ENCODE assay signal across 16 cellular contexts in the genomic region with DNA sequence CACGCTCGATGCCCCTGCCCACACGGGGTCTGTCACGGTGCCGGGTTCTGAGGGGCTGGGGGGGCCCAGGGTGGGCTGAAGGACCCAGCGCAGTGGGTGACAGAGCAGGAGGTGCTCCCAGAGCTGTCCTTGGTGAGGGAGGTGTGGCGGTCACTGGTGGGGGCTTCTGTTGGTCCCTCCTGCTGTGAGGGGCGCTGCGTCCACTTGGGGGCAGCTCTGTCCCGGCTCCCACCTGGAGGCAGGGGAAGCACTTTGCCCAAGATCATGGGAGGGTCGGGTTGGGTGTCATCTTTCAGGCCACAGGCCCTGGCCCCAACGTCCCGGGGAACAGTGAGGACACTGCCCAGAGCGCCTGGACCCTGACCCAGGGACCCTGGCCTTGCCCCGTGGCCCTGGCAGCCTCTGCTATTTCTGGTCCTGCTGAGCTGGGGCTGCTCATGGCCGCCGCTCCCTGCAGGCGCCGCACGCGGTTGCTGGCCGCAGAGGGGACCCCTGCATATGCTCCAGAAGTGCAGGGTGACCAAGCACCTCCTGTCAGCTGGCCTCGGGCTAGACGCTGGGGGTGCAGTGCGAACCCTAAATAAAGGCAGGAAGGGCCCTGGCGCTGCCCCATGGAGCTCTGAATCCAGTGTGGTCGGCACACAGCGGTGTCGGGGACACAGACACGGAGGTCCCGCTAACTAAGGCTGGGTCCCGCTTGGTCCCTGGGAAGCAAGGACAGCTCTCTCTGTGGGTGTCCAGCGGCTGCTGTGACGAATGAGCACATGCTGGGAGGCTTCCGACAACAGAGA. TPM values are rescaled to one million over a fixed set of nuclear protein-coding genes. Genes with fewer than 3 reads are reported as not detected.
DNase-seq lines count a peak whose midpoint lies in the region; ATAC-seq, FAIRE-seq and TF ChIP-seq lines count a peak whose summit lies in the region.
"Had no signal": no experiment of that assay in that cellular context is flagged by ENCODE, and none has a peak within 500 bp of the region (broad histone marks: within the 10 kb centered on the region; RNA-seq: fewer than 3 reads in every experiment).

No MANE protein-coding gene starts in this region.

- ATAC-seq in K562 = peak; percentile 27
- ATAC-seq in right lobe of liver = peak; percentile 41 to 68 (median 68)
- ATAC-seq in stimulated activated effector memory CD8-positive, alpha-beta T cell treated with anti-CD3 and anti-CD28 coated beads, Interleukin-12 subunit alpha, Interleukin-12 subunit beta, amount 100 ng/mL, for 72 hours = no peak
- ATAC-seq in HG02970 (IDR thresholded peaks at IDR 0.05; ENCODE audit: low FRiP score, unreplicated experiment) = no peak

- H3K36me3 ChIP-seq in K562 (ENCODE audit: control insufficient read depth, insufficient read depth, low read length) (no peaks in the 10 kb centered on the region), right lobe of liver (no peaks in the 10 kb centered on the region), tibial nerve (no peaks in the 10 kb centered on the region)

- peak in 1 of 2 experiments; percentile 23; a peak in 1 of 4 replicates for TF ChIP-seq RAD21 in K562 (CRISPR knock-in tag; conservative IDR thresholded peaks at IDR 0.05 in 1 of 2, IDR thresholded peaks at IDR 0.05 in 1 of 2)

- CTCF ChIA-PET in K562 (lab: Yijun Ruan, JAX; ENCODE audit: low intra/inter-chr PET ratio) = no interaction called here

- no peak for TF ChIP-seq EP300 in K562 (IDR thresholded peaks at IDR 0.05; ENCODE audit: low read length)
- no peak for TF ChIP-seq EP300 in tibial nerve (IDR thresholded peaks at IDR 0.05)

- TF ChIP-seq CTCF in K562 (IDR thresholded peaks at IDR 0.05 in 2 of 3, conservative IDR thresholded peaks at IDR 0.05 in 1 of 3; ENCODE audit: insufficient read depth in 2 of 3, low read depth in 1 of 3, low read length in 3 of 3) = peak in 1 of 3 experiments; percentile 6; a peak in 1 of 6 replicates
- TF ChIP-seq CTCF in right lobe of liver (IDR thresholded peaks at IDR 0.05) = peak; percentile 37 to 64 (median 51)
- peak in 3 of 5 experiments; percentile 24 to 59 (median 31) for TF ChIP-seq CTCF in tibial nerve (IDR thresholded peaks at IDR 0.05)

- POLR2A ChIA-PET in K562 (lab: Yijun Ruan, JAX) = interaction anchor here (0.5 to 0.8 kb wide), 4 partner anchors 82 to 822 kb away, joined by 3 read pairs; no protein-coding TSS in a partner anchor

- TF ChIP-seq POLR2A in K562 (conservative IDR thresholded peaks at IDR 0.05) (no peak), right lobe of liver (IDR thresholded peaks at IDR 0.05) (peak; percentile 49), tibial nerve (IDR thresholded peaks at IDR 0.05) (no peak)

- peak overlapping the region; percentile 65 for H2AFZ ChIP-seq in K562 (ENCODE audit: low read depth, low read length)

- H3K27me3 ChIP-seq in K562 (ENCODE audit: control insufficient read depth in 2 of 2, insufficient read depth in 2 of 2, low read length in 2 of 2) (peaks cover 37 to 78% of the 10 kb centered on the region in 2 experiments; a peak in 4 of 5 replicates), right lobe of liver (no peaks in the 10 kb centered on the region), tibial nerve (peaks cover 0 to 14% of the 10 kb centered on the region in 2 donors)

- no peak overlapping the region for H3K27ac ChIP-seq in K562 (ENCODE audit: extremely low read depth, low read depth, low read length)
- H3K27ac ChIP-seq in right lobe of liver = peak overlapping the region; percentile 83 to 95 (median 87)
- no peak overlapping the region for H3K27ac ChIP-seq in tibial nerve

- H3K9me3 ChIP-seq in K562 (replicated peaks; ENCODE audit: control insufficient read depth, insufficient read depth, low read depth, low read length) = no peaks in the 10 kb centered on the region
- H3K9me3 ChIP-seq in right lobe of liver = no peaks in the 10 kb centered on the region
- H3K9me3 ChIP-seq in tibial nerve = no peaks in the 10 kb centered on the region

- no TSS peak for BruUV-seq in K562 (replicated peaks; lab: Mats Ljungman, UMichigan)

- no peaks in the 10 kb centered on the region for H3K9me3 Mint-ChIP-seq in stimulated activated effector memory CD8-positive, alpha-beta T cell treated with anti-CD3 and anti-CD28 coated beads, Interleukin-12 subunit alpha, Interleukin-12 subunit beta, amount 100 ng/mL, for 72 hours
- H3K9me3 Mint-ChIP-seq: IgD-negative memory B cell; T-helper 1 cell treated with Interleukin-12 subunit alpha and Interleukin-12 subunit beta and Interleukin-4 antibody, amounts not matched to agents 30 μg/mL and 1 μg/mL, for 36 hours had no signal

- 11% methylated on average over 26 of the region's 35 CpGs for WGBS in K562 (ENCODE audit: insufficient coverage, low coverage, missing lambda C conversion rate)
- no CpG with 5 or more reads among the region's 35 CpGs for WGBS in right lobe of liver (ENCODE audit: insufficient coverage, low coverage, low lambda C conversion rate, missing lambda C conversion rate)
- 49 to 52% methylated on average over 22 to 32 of the region's 35 CpGs for WGBS in tibial nerve, 2 donors

- FAIRE-seq in K562 (lab: Jason Lieb, UNC) = no peak
- FAIRE-seq: islet of Langerhans had no signal

- H3K4me1 ChIP-seq in K562 (replicated peaks in 1 of 2; ENCODE audit: control insufficient read depth in 2 of 2, insufficient read depth in 2 of 2, low read length in 2 of 2) (peaks cover 2 to 49% of the 10 kb centered on the region in 2 experiments; a peak in 3 of 5 replicates), right lobe of liver (peaks cover 0 to 68% (median 38%) of the 10 kb centered on the region in 4 donors), tibial nerve (peaks cover 0 to 44% (median 28%) of the 10 kb centered on the region in 4 donors)

- H3K9ac ChIP-seq in K562 (ENCODE audit: insufficient read depth in 1 of 2, low read depth in 2 of 2, low read length in 2 of 2) = peak overlapping the region in 1 of 2 experiments; percentile 79; a peak in 2 of 4 replicates

- peak; percentile 70 for DNase-seq in HuH-7 (ENCODE audit: low spot score)
- DNase-seq in K562 (ENCODE audit: extremely low read depth in 1 of 4, low spot score in 3 of 4) = peak in 1 of 4 experiments; percentile 40
- DNase-seq in right lobe of liver = peak; percentile 72 to 93 (median 93)
- no peak for DNase-seq in tibial nerve (ENCODE audit: low spot score in 2 of 2)
- DNase-seq in stimulated activated effector memory CD8-positive, alpha-beta T cell treated with anti-CD3 and anti-CD28 coated beads, Interleukin-12 subunit alpha, Interleukin-12 subunit beta, amount 100 ng/mL, for 72 hours (ENCODE audit: low spot score in 2 of 2) = no peak
- DNase-seq in DMS 273 treated with DMSO at 0.1 percent for 48 hours (lab: John Stamatoyannopoulos, UW) = no peak
- DNase-seq: activated CD4-positive, alpha-beta T cell treated with anti-CD3 and anti-CD28 coated beads, Interleukin-2, amount 50 U/mL, for 48 hours; cerebellar nuclear complex; NCI-H2081; stimulated activated CD4-positive, alpha-beta T cell treated with anti-CD3 and anti-CD28 coated beads, Interleukin-4, amount 100 ng/mL, for 1 hour; stimulated activated naive CD4-positive, alpha-beta T cell treated with Interleukin-2 at 50 U/mL for 16 hours had no signal

- peaks cover 23% of the 10 kb centered on the region for H3K4me1 Mint-ChIP-seq in stimulated activated effector memory CD8-positive, alpha-beta T cell treated with anti-CD3 and anti-CD28 coated beads, Interleukin-12 subunit alpha, Interleukin-12 subunit beta, amount 100 ng/mL, for 72 hours

- H3K4me3 ChIP-seq in K562 (no peak overlapping the region), right lobe of liver (peak overlapping the region; percentile 21 to 53 (median 51)), tibial nerve (no peak overlapping the region)

- H3K4me3 Mint-ChIP-seq in stimulated activated effector memory CD8-positive, alpha-beta T cell treated with anti-CD3 and anti-CD28 coated beads, Interleukin-12 subunit alpha, Interleukin-12 subunit beta, amount 100 ng/mL, for 72 hours = no peak overlapping the region
- H3K4me3 Mint-ChIP-seq: T-helper 1 cell treated with Interleukin-12 subunit alpha and Interleukin-12 subunit beta and Interleukin-4 antibody, amounts not matched to agents 30 μg/mL and 1 μg/mL, for 36 hours had no signal

- in situ Hi-C loops in K562 (cut with MboI) = no loop called here

- H3K79me2 ChIP-seq in K562 (ENCODE audit: control insufficient read depth, insufficient read depth, low read length) = no peaks in the 10 kb centered on the region

- H4K20me1 ChIP-seq in K562 (replicated peaks; ENCODE audit: control insufficient read depth, insufficient read depth, low read length) = no peaks in the 10 kb centered on the region; the same call in 1 of the 2 replicates

- H3K9me1 ChIP-seq in K562 (ENCODE audit: control insufficient read depth, insufficient read depth, low read length) = no peaks in the 10 kb centered on the region

- intact Hi-C loops in K562 (cut with micrococcal nuclease) = loop anchor here (10.0 kb wide), 1 partner anchor 149 kb away; a partner anchor contains a TSS
- intact Hi-C loops in right lobe of liver (cut with DNase I) = loop anchor here (5.0 to 10.0 kb wide), 4 partner anchors 41 to 159 kb away; a partner anchor contains a TSS

- no peaks in the 10 kb centered on the region for H3K36me3 Mint-ChIP-seq in stimulated activated effector memory CD8-positive, alpha-beta T cell treated with anti-CD3 and anti-CD28 coated beads, Interleukin-12 subunit alpha, Interleukin-12 subunit beta, amount 100 ng/mL, for 72 hours
- H3K36me3 Mint-ChIP-seq: IgD-negative memory B cell had no signal

- no peak overlapping the region for H3K27ac Mint-ChIP-seq in stimulated activated effector memory CD8-positive, alpha-beta T cell treated with anti-CD3 and anti-CD28 coated beads, Interleukin-12 subunit alpha, Interleukin-12 subunit beta, amount 100 ng/mL, for 72 hours
- H3K27ac Mint-ChIP-seq: IgD-negative memory B cell; T-helper 1 cell treated with Interleukin-12 subunit alpha and Interleukin-12 subunit beta and Interleukin-4 antibody, amounts not matched to agents 30 μg/mL and 1 μg/mL, for 36 hours had no signal

- no peak overlapping the region; the same call in 1 of the 2 replicates for H3K4me2 ChIP-seq in K562 (ENCODE audit: insufficient read depth, low read length)

RNA-seq across cellular contexts. Expression of a gene that starts 11.6 kb away (rescaled TPM):
- not detected in 2 replicates for total RNA-seq in K562 (2011; cell fraction: chromatin; rRNA removed; ENCODE audit: low replicate concordance)
- total RNA-seq in K562 (2011; cell fraction: nucleolus; rRNA removed) = under 0.01 TPM in 2 replicates
- total RNA-seq in K562 (2011; cell fraction: nucleoplasm; rRNA removed) = under 0.01 TPM in 1 of 2 replicates, not detected in the other
- total RNA-seq in K562 (2014; rRNA removed) (not detected in 2 replicates), K562 (2014; rRNA removed; fragmentation: Illumina TruSeq; extraction: Trizol) (3,061 and 4,723 TPM in 2 replicates), K562 (2015; rRNA removed; fragmentation: Illumina TruSeq; extraction: Trizol) (352 and 491 TPM in 2 replicates), K562 (2021) (143 and 200 TPM in 2 replicates), right lobe of liver (10 to 100 TPM in 4 of 6 experiments, not detected in 2; 17.4 to 91.1 (median 42.6) TPM), tibial nerve (not detected)
- polyA plus RNA-seq in K562 (2011; rRNA removed) (not detected in 2 replicates), K562 (2014; fragmentation: Illumina TruSeq; extraction: Trizol) (not detected in 2 replicates), K562 (2014; fragmentation: Nextera tagmentation; extraction: Ambion mirVana) (not detected), K562 (2014; rRNA removed) (not detected in 2 replicates)
- polyA plus RNA-seq in K562 (2011; cell fraction: cytosol; rRNA removed) = not detected in 2 replicates
- not detected in 2 replicates for polyA plus RNA-seq in K562 (2011; cell fraction: nucleus; rRNA removed)
- not detected in 2 replicates for polyA plus RNA-seq in K562 (2012)
- 1,988 and 3,166 TPM in 2 replicates for polyA minus RNA-seq in K562 (2011; rRNA and poly(A)+ RNA removed)
- 917 and 3,812 TPM in 2 replicates for polyA minus RNA-seq in K562 (2011; cell fraction: cytosol; rRNA and poly(A)+ RNA removed)
- under 0.01 TPM in 2 replicates for polyA minus RNA-seq in K562 (2011; cell fraction: nucleus; rRNA and poly(A)+ RNA removed)
- total RNA-seq: omental fat pad had no signal
- polyA plus RNA-seq: IgD-negative memory B cell had no signal

RNA-seq across cellular contexts. Expression of a gene that starts 40.1 kb away (rescaled TPM):
- total RNA-seq in K562 (2011; cell fraction: chromatin; rRNA removed; ENCODE audit: low replicate concordance) = 30.3 and 49.8 TPM in 2 replicates
- total RNA-seq in K562 (2011; cell fraction: nucleolus; rRNA removed) = 28.3 and 32.7 TPM in 2 replicates
- total RNA-seq in K562 (2011; cell fraction: nucleoplasm; rRNA removed) = 25.4 and 26.2 TPM in 2 replicates
- total RNA-seq in K562 (2014; rRNA removed) (34.6 and 50.0 TPM in 2 replicates), K562 (2014; rRNA removed; fragmentation: Illumina TruSeq; extraction: Trizol) (33.4 and 37.0 TPM in 2 replicates), K562 (2015; rRNA removed; fragmentation: Illumina TruSeq; extraction: Trizol) (43.5 and 43.7 TPM in 2 replicates), K562 (2021) (55.8 and 56.8 TPM in 2 replicates), right lobe of liver (10 to 100 TPM; 16.6 to 24.0 (median 19.9) TPM), tibial nerve (10 to 100 TPM; 16.4 to 32.7 (median 24.5) TPM)
- polyA plus RNA-seq in K562 (2011; rRNA removed) (33.8 and 38.6 TPM in 2 replicates), K562 (2014; fragmentation: Illumina TruSeq; extraction: Trizol) (56.3 and 59.8 TPM in 2 replicates), K562 (2014; fragmentation: Nextera tagmentation; extraction: Ambion mirVana) (1 to 10 TPM; 3.0 TPM), K562 (2014; rRNA removed) (42.1 and 49.3 TPM in 2 replicates)
- polyA plus RNA-seq in K562 (2011; cell fraction: cytosol; rRNA removed) = 39.4 and 44.2 TPM in 2 replicates
- 63.7 and 79.3 TPM in 2 replicates for polyA plus RNA-seq in K562 (2011; cell fraction: nucleus; rRNA removed)
- polyA plus RNA-seq in K562 (2012) = 34.4 and 45.7 TPM in 2 replicates
- 18.7 and 22.5 TPM in 2 replicates for polyA minus RNA-seq in K562 (2011; rRNA and poly(A)+ RNA removed)
- polyA minus RNA-seq in K562 (2011; cell fraction: cytosol; rRNA and poly(A)+ RNA removed) = 25.8 and 27.6 TPM in 2 replicates
- 16.7 and 22.0 TPM in 2 replicates for polyA minus RNA-seq in K562 (2011; cell fraction: nucleus; rRNA and poly(A)+ RNA removed)

Comparison
In these comparisons a context has a peak if more than half of its experiments do, and no peak if none do; other contexts are left out.
1. DNase-seq: peak in HuH-7 (single experiment) and right lobe of liver (3 of 3); none in tibial nerve (0 of 2), stimulated activated effector memory CD8-positive, alpha-beta T cell treated with anti-CD3 and anti-CD28 coated beads, Interleukin-12 subunit alpha, Interleukin-12 subunit beta, amount 100 ng/mL, for 72 hours (0 of 2) and DMS 273 treated with DMSO at 0.1 percent for 48 hours (single experiment).
2. ATAC-seq: peak in K562 (single experiment) and right lobe of liver (4 of 4); none in stimulated activated effector memory CD8-positive, alpha-beta T cell treated with anti-CD3 and anti-CD28 coated beads, Interleukin-12 subunit alpha, Interleukin-12 subunit beta, amount 100 ng/mL, for 72 hours (single experiment) and HG02970 (single experiment).
3. H3K27ac ChIP-seq: peak in right lobe of liver (3 of 3); none in K562 (single experiment) and tibial nerve (0 of 4).
4. H3K4me3 ChIP-seq: peak in right lobe of liver (3 of 3); none in K562 (single experiment) and tibial nerve (0 of 4).